Comparison of ENCODE assay signal across 8 cellular contexts in genomic region chr9:27033815-27034403, GRCh38. TPM values are rescaled to one million over a fixed set of nuclear protein-coding genes. Genes with fewer than 3 reads are reported as not detected.
DNase-seq lines count a peak whose midpoint lies in the region; ATAC-seq and TF ChIP-seq lines count a peak whose summit lies in the region.

No MANE protein-coding gene starts in this region.

- TF ChIP-seq CTCF in AG09309 (IDR thresholded peaks at IDR 0.05; ENCODE audit: control insufficient read depth, insufficient read depth, low read depth, low read length, missing control alignments), result peak; percentile 72
- peak; percentile 63 for TF ChIP-seq CTCF in GM13977 (IDR thresholded peaks at IDR 0.05; ENCODE audit: extremely low read depth, insufficient read depth, missing control alignments)

- no peak overlapping the region for H3K27ac Mint-ChIP-seq in effector memory CD8-positive, alpha-beta T cell
- H3K27ac Mint-ChIP-seq in stimulated activated naive CD8-positive, alpha-beta T cell treated with anti-CD3 and anti-CD28 coated beads, Interleukin-15, amount 100 ng/mL, for 72 hours, result no peak overlapping the region

- H3K79me1 ChIP-seq in mesendoderm (ENCODE audit: low read length), result no peaks in the 10 kb centered on the region

- no peak overlapping the region for H3K4me3 Mint-ChIP-seq in effector memory CD8-positive, alpha-beta T cell
- no peak overlapping the region for H3K4me3 Mint-ChIP-seq in stimulated activated naive CD8-positive, alpha-beta T cell treated with anti-CD3 and anti-CD28 coated beads, Interleukin-15, amount 100 ng/mL, for 72 hours

- in situ Hi-C loops in GM13977 (cut with MboI; ENCODE audit: low pct_unique_long_range_greater_than_20kb, low sequenced_read_pairs, unreplicated experiment), result loop anchor here (25.0 kb wide), 1 partner anchor 253 kb away; the partner anchor contains the start of gene EQTN

- H3K4me3 ChIP-seq in AG09309 (ENCODE audit: control insufficient read depth, low read depth, low read length), result no peak overlapping the region
- H3K4me3 ChIP-seq in mesendoderm (ENCODE audit: low read length), result no peak overlapping the region

- no peak overlapping the region for H2AK5ac ChIP-seq in mesendoderm (ENCODE audit: low read length)

- H2BK15ac ChIP-seq in mesendoderm (replicated peaks; ENCODE audit: low read depth), result no peak overlapping the region

- no peak overlapping the region for H3K9ac ChIP-seq in mesendoderm (ENCODE audit: low read length)

- peak; percentile 84 for ATAC-seq in HG02852 (IDR thresholded peaks at IDR 0.05; ENCODE audit: unreplicated experiment)
- peak; percentile 54 for ATAC-seq in effector memory CD8-positive, alpha-beta T cell (replicated peaks)
- no peak for ATAC-seq in stimulated activated naive CD8-positive, alpha-beta T cell treated with anti-CD3 and anti-CD28 coated beads, Interleukin-15, amount 100 ng/mL, for 72 hours

- no peak overlapping the region for H3K4me2 ChIP-seq in mesendoderm (ENCODE audit: low read length)

- no peaks in the 10 kb centered on the region for H3K36me3 ChIP-seq in mesendoderm (ENCODE audit: control insufficient read depth, insufficient read depth, low read length)

- H2BK5ac ChIP-seq in mesendoderm (ENCODE audit: low read length), result no peak overlapping the region

- H2BK120ac ChIP-seq in mesendoderm (ENCODE audit: low read depth, low read length), result no peak overlapping the region

- no peak overlapping the region for H3K4ac ChIP-seq in mesendoderm (ENCODE audit: low read depth, low read length)

- no peaks in the 10 kb centered on the region for H3K9me3 Mint-ChIP-seq in effector memory CD8-positive, alpha-beta T cell
- no peaks in the 10 kb centered on the region for H3K9me3 Mint-ChIP-seq in stimulated activated naive CD8-positive, alpha-beta T cell treated with anti-CD3 and anti-CD28 coated beads, Interleukin-15, amount 100 ng/mL, for 72 hours

- no peaks in the 10 kb centered on the region for H3K4me1 Mint-ChIP-seq in effector memory CD8-positive, alpha-beta T cell (ENCODE audit: low read depth in 2 of 2)
- no peaks in the 10 kb centered on the region for H3K4me1 Mint-ChIP-seq in stimulated activated naive CD8-positive, alpha-beta T cell treated with anti-CD3 and anti-CD28 coated beads, Interleukin-15, amount 100 ng/mL, for 72 hours

- H3K36me3 Mint-ChIP-seq in effector memory CD8-positive, alpha-beta T cell (ENCODE audit: insufficient read depth), result peaks cover 3% of the 10 kb centered on the region

- H3K23ac ChIP-seq in mesendoderm (ENCODE audit: low read length), result no peak overlapping the region

- no peaks in the 10 kb centered on the region for H3K27me3 ChIP-seq in mesendoderm (ENCODE audit: insufficient read depth, low read length, poor library complexity)

- no peaks in the 10 kb centered on the region for H3K79me2 ChIP-seq in mesendoderm (ENCODE audit: control insufficient read depth, insufficient read depth, low read length)

- WGBS in mesendoderm (ENCODE audit: extremely low coverage, insufficient coverage, low lambda C conversion rate), result no CpG with 5 or more reads among the region's 4 CpGs

- peak; percentile 20 for DNase-seq in AG09309 (ENCODE audit: low read depth)
- peak; percentile 48 for DNase-seq in GM13977 (ENCODE audit: low spot score)
- peak; percentile 57 for DNase-seq in NCI-H146 treated with DMSO at 0.1 percent for 48 hours (lab: John Stamatoyannopoulos, UW; ENCODE audit: unreplicated experiment)
- DNase-seq in activated CD4-positive, CD25-positive, alpha-beta regulatory T cell treated with anti-CD3 and anti-CD28 coated beads, Interleukin-2, amount 50 U/mL, for 72 hours, result peak; percentile 56
- DNase-seq in effector memory CD8-positive, alpha-beta T cell, result peak; percentile 16 to 43 (median 32)
- peak; percentile 38 for DNase-seq in mesendoderm
- peak; percentile 27 to 33 for DNase-seq in stimulated activated naive CD8-positive, alpha-beta T cell treated with anti-CD3 and anti-CD28 coated beads, Interleukin-15, amount 100 ng/mL, for 72 hours

- H3K4me1 ChIP-seq in mesendoderm (ENCODE audit: control insufficient read depth, low read depth, low read length), result no peaks in the 10 kb centered on the region

- no peaks in the 10 kb centered on the region for H3K27me3 Mint-ChIP-seq in effector memory CD8-positive, alpha-beta T cell
- H3K27me3 Mint-ChIP-seq in stimulated activated naive CD8-positive, alpha-beta T cell treated with anti-CD3 and anti-CD28 coated beads, Interleukin-15, amount 100 ng/mL, for 72 hours, result no peaks in the 10 kb centered on the region

- H3K27ac ChIP-seq in mesendoderm (ENCODE audit: low read depth, low read length), result no peak overlapping the region

- H3K56ac ChIP-seq in mesendoderm (ENCODE audit: low read length), result no peak overlapping the region

- no peak overlapping the region for H4K5ac ChIP-seq in mesendoderm (ENCODE audit: low read length)

- H4K8ac ChIP-seq in mesendoderm (ENCODE audit: low read depth, low read length), result no peak overlapping the region

- H3K18ac ChIP-seq in mesendoderm (ENCODE audit: low read length), result no peak overlapping the region

RNA-seq across cellular contexts. Expression of gene LRRC19, which starts 28.4 kb away (rescaled TPM):
- not detected for polyA plus RNA-seq in mesendoderm (2013, experiment 1 of 2)
- not detected for polyA plus RNA-seq in mesendoderm (2013, experiment 2 of 2)
